Comparison of ENCODE assay signal across 11 cellular contexts in the genomic region with DNA sequence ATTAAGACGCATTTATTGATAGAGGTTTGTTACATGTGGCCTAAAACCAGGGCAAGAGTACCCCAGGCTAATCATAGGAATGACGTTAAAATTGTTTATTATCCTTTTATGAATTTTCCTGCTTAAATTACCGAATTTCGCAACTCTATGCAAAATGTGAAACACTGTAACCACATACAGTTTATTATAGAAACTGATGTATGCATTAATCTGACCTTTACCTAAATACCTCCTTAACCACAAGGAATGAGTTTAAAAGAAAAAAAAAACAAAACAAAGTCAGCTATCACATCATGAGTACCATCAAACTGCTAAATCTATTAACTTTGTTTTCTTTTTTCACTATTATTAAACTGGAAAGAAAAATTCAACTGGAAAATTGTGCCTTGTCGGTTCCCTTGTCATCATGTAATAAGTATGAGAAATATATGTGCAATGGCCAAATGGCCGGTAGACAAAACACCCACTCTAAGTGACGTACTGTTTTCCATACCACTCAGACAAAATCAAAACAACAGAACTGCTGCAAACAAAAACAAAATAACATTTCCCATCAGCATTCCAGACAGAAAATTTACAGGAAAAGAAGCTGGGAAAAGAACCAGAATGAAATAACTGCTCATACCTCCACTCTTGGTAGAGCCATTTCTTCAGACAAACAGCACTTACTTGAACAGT.
DNase-seq lines count a peak whose midpoint lies in the region; ATAC-seq, FAIRE-seq and TF ChIP-seq lines count a peak whose summit lies in the region.
"Had no signal": no experiment of that assay in that cellular context is flagged by ENCODE, and none has a peak within 500 bp of the region (broad histone marks: within the 10 kb centered on the region; RNA-seq: fewer than 3 reads in every experiment).

No MANE protein-coding gene starts in this region.

- H3K27ac Mint-ChIP-seq in neural progenitor cell: no peak overlapping the region
- H3K27ac Mint-ChIP-seq in CD8-positive, alpha-beta memory T cell: no peak overlapping the region

- H3K79me2 ChIP-seq in PC-3 (ENCODE audit: low read length) (no peaks in the 10 kb centered on the region), neural progenitor cell (ENCODE audit: low read depth) (no peaks in the 10 kb centered on the region)

- peaks cover 2% of the 10 kb centered on the region for H3K27me3 Mint-ChIP-seq in neural progenitor cell (ENCODE audit: insufficient read depth, low read depth)
- no peaks in the 10 kb centered on the region for H3K27me3 Mint-ChIP-seq in CD8-positive, alpha-beta memory T cell
- H3K27me3 Mint-ChIP-seq: brain had no signal

- H3K9me3 Mint-ChIP-seq in neural progenitor cell: no peaks in the 10 kb centered on the region
- no peaks in the 10 kb centered on the region for H3K9me3 Mint-ChIP-seq in CD8-positive, alpha-beta memory T cell
- H3K9me3 Mint-ChIP-seq: brain had no signal

- CTCF ChIA-PET in PC-3 (lab: Charles Lee): no interaction called here
- CTCF ChIA-PET in CD8-positive, alpha-beta memory T cell (lab: Charles Lee): no interaction called here

- H3K36me3 ChIP-seq in PC-3 (ENCODE audit: low read depth, low read length): no peaks in the 10 kb centered on the region
- no peaks in the 10 kb centered on the region for H3K36me3 ChIP-seq in endocrine pancreas (ENCODE audit: control insufficient read depth, insufficient read depth, low read length)
- peaks cover 4% of the 10 kb centered on the region for H3K36me3 ChIP-seq in neural progenitor cell
- peaks cover 8% of the 10 kb centered on the region for H3K36me3 ChIP-seq in CD8-positive, alpha-beta memory T cell (ENCODE audit: insufficient read depth, low read length)
- H3K36me3 ChIP-seq: BLaER1 treated with 17β-estradiol and CSF1 and Interleukin-3, amounts not matched to agents 10 nM and 100 nM had no signal

- H4K20me1 ChIP-seq in PC-3 (ENCODE audit: low read length) (no peaks in the 10 kb centered on the region), neural progenitor cell (ENCODE audit: low read depth) (no peaks in the 10 kb centered on the region)
- H4K20me1 ChIP-seq: BLaER1 treated with 17β-estradiol and CSF1 and Interleukin-3, amounts not matched to agents 10 nM and 100 nM had no signal

- DNase-seq in AG10803 (ENCODE audit: low read depth) (peak; percentile 61), PC-3 (peak; percentile 32), neural progenitor cell (ENCODE audit: low spot score) (no peak), RCC 7860 (ENCODE audit: low spot score) (no peak)
- DNase-seq in CD8-positive, alpha-beta memory T cell: no peak

- H3K27me3 ChIP-seq in PC-3 (ENCODE audit: low read length) (no peaks in the 10 kb centered on the region), endocrine pancreas (ENCODE audit: control insufficient read depth, insufficient read depth, low read length) (no peaks in the 10 kb centered on the region), neural progenitor cell (no peaks in the 10 kb centered on the region)
- no peaks in the 10 kb centered on the region for H3K27me3 ChIP-seq in CD8-positive, alpha-beta memory T cell (ENCODE audit: insufficient read depth, low read length, poor library complexity, severe bottlenecking)
- H3K27me3 ChIP-seq: BLaER1 treated with 17β-estradiol and CSF1 and Interleukin-3, amounts not matched to agents 10 nM and 100 nM had no signal

- TF ChIP-seq CTCF in AG10803 (conservative IDR thresholded peaks at IDR 0.05; ENCODE audit: low read length) (no peak), PC-3 (conservative IDR thresholded peaks at IDR 0.05; ENCODE audit: low read depth, low read length) (no peak), neural progenitor cell (IDR thresholded peaks at IDR 0.05) (no peak)

- FAIRE-seq in RCC 7860 (lab: Jason Lieb, UNC): no peak

- H3K36me3 Mint-ChIP-seq in neural progenitor cell: peaks cover 6% of the 10 kb centered on the region
- peaks cover 15 to 55% (median 22%) of the 10 kb centered on the region in 3 donors for H3K36me3 Mint-ChIP-seq in CD8-positive, alpha-beta memory T cell

- intact Hi-C loops in PC-3 (cut with micrococcal nuclease): no loop called here

- H3F3A ChIP-seq in PC-3 (ENCODE audit: low read length, unreplicated experiment) (no peaks in the 10 kb centered on the region), neural progenitor cell (ENCODE audit: low read depth) (no peaks in the 10 kb centered on the region)

- H3K9me3 ChIP-seq in PC-3 (ENCODE audit: low read length): no peaks in the 10 kb centered on the region
- H3K9me3 ChIP-seq in endocrine pancreas (ENCODE audit: control insufficient read depth, low read length): no peaks in the 10 kb centered on the region
- H3K9me3 ChIP-seq in neural progenitor cell (ENCODE audit: low read depth): no peaks in the 10 kb centered on the region
- no peaks in the 10 kb centered on the region for H3K9me3 ChIP-seq in CD8-positive, alpha-beta memory T cell (ENCODE audit: low read length)
- H3K9me3 ChIP-seq: BLaER1 treated with 17β-estradiol and CSF1 and Interleukin-3, amounts not matched to agents 10 nM and 100 nM had no signal

- H3K27ac ChIP-seq in PC-3 (ENCODE audit: low read length) (no peak overlapping the region), neural progenitor cell (peak overlapping the region; percentile 34)
- H3K27ac ChIP-seq in CD8-positive, alpha-beta memory T cell (ENCODE audit: low read depth, low read length): no peak overlapping the region
- H3K27ac ChIP-seq: BLaER1 treated with 17β-estradiol and CSF1 and Interleukin-3, amounts not matched to agents 10 nM and 100 nM had no signal

- POLR2A ChIA-PET in PC-3 (lab: Charles Lee; ENCODE audit: unreplicated experiment): no interaction called here
- POLR2A ChIA-PET in CD8-positive, alpha-beta memory T cell (lab: Charles Lee): no interaction called here

- BruUV-seq in PC-3 (replicated peaks; lab: Mats Ljungman, UMichigan): no TSS peak

- H3K4me1 ChIP-seq in PC-3 (ENCODE audit: insufficient read depth, low read length): peaks cover 17% of the 10 kb centered on the region
- peaks cover 8% of the 10 kb centered on the region for H3K4me1 ChIP-seq in endocrine pancreas (ENCODE audit: control insufficient read depth, insufficient read depth, low read length)
- H3K4me1 ChIP-seq in neural progenitor cell: peaks cover 15% of the 10 kb centered on the region
- no peaks in the 10 kb centered on the region for H3K4me1 ChIP-seq in CD8-positive, alpha-beta memory T cell (ENCODE audit: insufficient read depth, low read length)

- H3K4me2 ChIP-seq in PC-3 (ENCODE audit: low read length) (no peak overlapping the region), neural progenitor cell (no peak overlapping the region)
- H3K4me2 ChIP-seq: BLaER1 treated with 17β-estradiol and CSF1 and Interleukin-3, amounts not matched to agents 10 nM and 100 nM had no signal

- no peaks in the 10 kb centered on the region for H3K9me2 ChIP-seq in PC-3 (replicated peaks; ENCODE audit: low read length)

- ATAC-seq in PC-3 (no peak), GM18909 (IDR thresholded peaks at IDR 0.05; ENCODE audit: poor library complexity, unreplicated experiment) (no peak)
- ATAC-seq in activated CD4-positive, CD25-positive, alpha-beta regulatory T cell treated with anti-CD3 and anti-CD28 coated beads, Interleukin-2, amount 50 U/mL, for 24 hours: no peak
- ATAC-seq: left lobe of liver had no signal

- no peak overlapping the region for H2AFZ ChIP-seq in PC-3 (ENCODE audit: low read length)
- no peak overlapping the region for H2AFZ ChIP-seq in neural progenitor cell (replicated peaks)

- H3K4me1 Mint-ChIP-seq in neural progenitor cell: peaks cover 18% of the 10 kb centered on the region
- H3K4me1 Mint-ChIP-seq in CD8-positive, alpha-beta memory T cell: peaks cover 0 to 16% (median 7%) of the 10 kb centered on the region in 3 donors

- H3K4me3 ChIP-seq in AG10803 (ENCODE audit: low read length) (no peak overlapping the region), PC-3 (ENCODE audit: low read length) (no peak overlapping the region), endocrine pancreas (ENCODE audit: control insufficient read depth, insufficient read depth, low read length) (peak overlapping the region; percentile 68), neural progenitor cell (no peak overlapping the region)
- H3K4me3 ChIP-seq in CD8-positive, alpha-beta memory T cell (ENCODE audit: low read length): no peak overlapping the region
- H3K4me3 ChIP-seq: BLaER1 treated with 17β-estradiol and CSF1 and Interleukin-3, amounts not matched to agents 10 nM and 100 nM had no signal

- no peak overlapping the region for H3K4me3 Mint-ChIP-seq in neural progenitor cell
- no peak overlapping the region for H3K4me3 Mint-ChIP-seq in CD8-positive, alpha-beta memory T cell

- no peak overlapping the region for H3K9ac ChIP-seq in PC-3 (ENCODE audit: low read length)
- no peak overlapping the region for H3K9ac ChIP-seq in endocrine pancreas (ENCODE audit: control insufficient read depth, insufficient read depth, low read length)
- H3K9ac ChIP-seq in neural progenitor cell: no peak overlapping the region
- H3K9ac ChIP-seq: BLaER1 treated with 17β-estradiol and CSF1 and Interleukin-3, amounts not matched to agents 10 nM and 100 nM had no signal

Comparison
In these comparisons a context has a peak if more than half of its experiments do, and no peak if none do; other contexts are left out.
1. DNase-seq: peak in AG10803 (single experiment) and PC-3 (single experiment); none in neural progenitor cell (single experiment), RCC 7860 (single experiment) and CD8-positive, alpha-beta memory T cell (0 of 5).